Comparison of ENCODE assay signal across 13 cellular contexts in genomic region chr17:50828508-50829170, GRCh38. TPM values are rescaled to one million over a fixed set of nuclear protein-coding genes. Genes with fewer than 3 reads are reported as not detected.
A peak's percentile ranks its signal among the peaks of the same experiment; 100 is the strongest.
DNase-seq lines count a peak whose midpoint lies in the region; ATAC-seq and TF ChIP-seq lines count a peak whose summit lies in the region.
"Had no signal": no experiment of that assay in that cellular context is flagged by ENCODE, and none has a peak within 500 bp of the region (broad histone marks: within the 10 kb centered on the region; RNA-seq: fewer than 3 reads in every experiment).

No MANE protein-coding gene starts in this region.

- TF ChIP-seq POLR2A in vagina (IDR thresholded peaks at IDR 0.05) = no peak

- no peaks in the 10 kb centered on the region for H3K9me3 ChIP-seq in vagina
- H3K9me3 ChIP-seq: left ventricle myocardium inferior, thoracic aorta had no signal

- no peaks in the 10 kb centered on the region for H3K27me3 ChIP-seq in vagina

- H3K36me3 ChIP-seq in vagina = no peaks in the 10 kb centered on the region
- H3K36me3 ChIP-seq: BLaER1 treated with 17β-estradiol and CSF1 and Interleukin-3, amounts not matched to agents 10 nM and 100 nM; left ventricle myocardium inferior; thoracic aorta had no signal

- no peak for DNase-seq in SKM-1 treated with dmso at 0.1 percent for 144 hours (lab: John Stamatoyannopoulos, UW; ENCODE audit: unreplicated experiment)
- DNase-seq in vagina (ENCODE audit: extremely low spot score in 2 of 2) = no peak
- no peak for DNase-seq in immature natural killer cell
- DNase-seq: left ventricle myocardium inferior, NCI-H1417 treated with DMSO at 0.1 percent for 48 hours, PC-3 had no signal

- peak overlapping the region; percentile 76 for H3K27ac Mint-ChIP-seq in activated T-helper 17 cell treated with anti-CD3 and anti-CD28 coated beads, Interleukin-2, amount 50 U/mL, for 72 hours
- no peak overlapping the region for H3K27ac Mint-ChIP-seq in immature natural killer cell

- no peak overlapping the region for H3K27ac ChIP-seq in vagina
- H3K27ac ChIP-seq: BLaER1 treated with 17β-estradiol and CSF1 and Interleukin-3, amounts not matched to agents 10 nM and 100 nM; left ventricle myocardium inferior; thoracic aorta had no signal

- no peaks in the 10 kb centered on the region for H3K4me1 Mint-ChIP-seq in activated T-helper 17 cell treated with anti-CD3 and anti-CD28 coated beads, Interleukin-2, amount 50 U/mL, for 72 hours
- H3K4me1 Mint-ChIP-seq in immature natural killer cell = no peaks in the 10 kb centered on the region

- ATAC-seq in GM18498 (IDR thresholded peaks at IDR 0.05; ENCODE audit: unreplicated experiment) = peak; percentile 88
- ATAC-seq in GM19455 (IDR thresholded peaks at IDR 0.05; ENCODE audit: unreplicated experiment) = peak; percentile 72
- ATAC-seq in HG02981 (IDR thresholded peaks at IDR 0.05; ENCODE audit: unreplicated experiment) = peak; percentile 59
- ATAC-seq in activated T-helper 17 cell treated with anti-CD3 and anti-CD28 coated beads, Interleukin-2, amount 50 U/mL, for 72 hours (replicated peaks) = peak; percentile 85
- ATAC-seq in GM18861 (IDR thresholded peaks at IDR 0.05; ENCODE audit: unreplicated experiment) = no peak
- ATAC-seq: PC-3 had no signal

- H3K36me3 Mint-ChIP-seq in activated T-helper 17 cell treated with anti-CD3 and anti-CD28 coated beads, Interleukin-2, amount 50 U/mL, for 72 hours (ENCODE audit: low read depth) = no peaks in the 10 kb centered on the region
- no peaks in the 10 kb centered on the region for H3K36me3 Mint-ChIP-seq in immature natural killer cell

- peaks cover 16% of the 10 kb centered on the region for H3K4me1 ChIP-seq in vagina

- H3K9me3 Mint-ChIP-seq in activated T-helper 17 cell treated with anti-CD3 and anti-CD28 coated beads, Interleukin-2, amount 50 U/mL, for 72 hours = peaks cover 1% of the 10 kb centered on the region
- H3K9me3 Mint-ChIP-seq in immature natural killer cell = no peaks in the 10 kb centered on the region

- H3K4me3 ChIP-seq in vagina = no peak overlapping the region
- H3K4me3 ChIP-seq: BLaER1 treated with 17β-estradiol and CSF1 and Interleukin-3, amounts not matched to agents 10 nM and 100 nM; left ventricle myocardium inferior; thoracic aorta had no signal

- intact Hi-C loops in vagina (cut with DNase I) = no loop called here

- H3K27me3 Mint-ChIP-seq in activated T-helper 17 cell treated with anti-CD3 and anti-CD28 coated beads, Interleukin-2, amount 50 U/mL, for 72 hours = peaks cover 2% of the 10 kb centered on the region
- peaks cover 0 to 5% (median 4%) of the 10 kb centered on the region in 3 donors for H3K27me3 Mint-ChIP-seq in immature natural killer cell (ENCODE audit: low read depth in 3 of 3)

- no peak overlapping the region for H3K4me3 Mint-ChIP-seq in activated T-helper 17 cell treated with anti-CD3 and anti-CD28 coated beads, Interleukin-2, amount 50 U/mL, for 72 hours
- no peak overlapping the region for H3K4me3 Mint-ChIP-seq in immature natural killer cell

- TF ChIP-seq CTCF in vagina (IDR thresholded peaks at IDR 0.05) = no peak

RNA-seq across cellular contexts. Expression of gene WFIKKN2, which starts 6.7 kb away (rescaled TPM):
- not detected for total RNA-seq in activated T-helper 17 cell treated with anti-CD3 and anti-CD28 coated beads, Interleukin-2, amount 50 U/mL, for 72 hours
- 0.49 TPM for total RNA-seq in vagina
- not detected for polyA plus RNA-seq in immature natural killer cell
- total RNA-seq: PC-3 had no signal

RNA-seq across cellular contexts. Expression of gene TOB1, which starts 37.5 kb away (rescaled TPM):
- 10 to 100 TPM; 33.1 to 40.8 TPM for total RNA-seq in activated T-helper 17 cell treated with anti-CD3 and anti-CD28 coated beads, Interleukin-2, amount 50 U/mL, for 72 hours
- total RNA-seq in vagina = 74.4 TPM
- polyA plus RNA-seq in immature natural killer cell = 10 to 100 TPM in 2 of 3 donors, 1 to 10 TPM in 1; 8.9 to 23.7 (median 10.3) TPM
